ENCODE assay signal across 13 cellular contexts in the genomic region with DNA sequence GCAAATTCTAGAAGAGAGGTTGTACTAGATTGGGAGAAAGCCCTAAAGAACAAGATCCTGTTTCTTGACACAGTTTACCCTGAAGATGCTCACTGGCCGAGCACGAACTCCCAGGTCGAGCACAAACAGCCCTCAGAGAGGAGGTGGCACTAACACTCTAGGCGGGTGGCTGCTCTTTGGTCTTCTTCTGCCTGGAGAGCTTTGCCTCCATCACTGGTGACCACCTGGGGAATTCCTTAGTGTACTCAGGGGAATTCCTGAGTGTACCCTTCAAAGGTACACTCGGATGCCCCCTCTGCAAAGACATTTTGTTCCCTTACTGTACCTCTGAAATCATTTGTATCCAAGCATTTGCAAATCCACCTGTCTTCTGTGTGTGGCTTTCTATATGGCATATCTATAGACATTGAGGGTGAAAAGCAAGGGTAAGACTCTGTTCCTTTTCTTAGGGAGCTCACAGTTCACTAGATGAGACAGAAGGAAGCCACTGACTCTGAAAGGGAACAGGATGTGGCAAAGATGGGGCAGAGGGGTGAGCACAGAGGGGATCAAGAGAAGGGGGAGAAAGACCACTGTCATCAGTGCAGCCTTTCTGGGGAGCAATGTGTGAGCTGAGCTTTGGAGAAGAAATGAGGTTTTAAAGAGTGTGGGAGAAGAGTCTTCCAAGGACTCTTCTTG.
"Had no signal": no experiment of that assay in that cellular context is flagged by ENCODE, and none has a peak within 500 bp of the region (broad histone marks: within the 10 kb centered on the region; RNA-seq: fewer than 3 reads in every experiment).

No MANE protein-coding gene starts in this region.

- H3K27ac ChIP-seq: dorsolateral prefrontal cortex, vagina had no signal

- H3K4me3 Mint-ChIP-seq: activated naive CD4-positive, alpha-beta T cell treated with anti-CD3 and anti-CD28 coated beads, Interleukin-2, amount 50 U/mL, for 24 hours; activated T-cell treated with anti-CD3 and anti-CD28 coated beads, Interleukin-2, amount 50 U/mL, for 24 hours; naive B cell; neural crest cell had no signal

- H3K27ac Mint-ChIP-seq: activated naive CD4-positive, alpha-beta T cell treated with anti-CD3 and anti-CD28 coated beads, Interleukin-2, amount 50 U/mL, for 24 hours; activated T-cell treated with anti-CD3 and anti-CD28 coated beads, Interleukin-2, amount 50 U/mL, for 24 hours; naive B cell had no signal

- H3K4me3 ChIP-seq: dorsolateral prefrontal cortex, mucosa of descending colon, vagina had no signal

- DNase-seq: activated CD4-positive, alpha-beta T cell treated with anti-CD3 and anti-CD28 coated beads, Interleukin-2, amount 50 U/mL, for 48 hours; activated effector memory CD4-positive, alpha-beta T cell treated with anti-CD3 and anti-CD28 coated beads, Interleukin-2, amount 50 U/mL, for 16 hours; activated T-cell treated with anti-CD3 and anti-CD28 coated beads, Interleukin-2, amount 50 U/mL, for 24 hours; amygdala; dorsolateral prefrontal cortex; mesenchymal stem cell; mucosa of descending colon; naive B cell; stimulated activated naive CD4-positive, alpha-beta T cell; trophoblast cell had no signal

- ATAC-seq: mucosa of descending colon had no signal

- H3K27me3 ChIP-seq: dorsolateral prefrontal cortex, vagina had no signal

- H3K4me1 ChIP-seq: vagina had no signal

- H3K9me3 Mint-ChIP-seq: activated naive CD4-positive, alpha-beta T cell treated with anti-CD3 and anti-CD28 coated beads, Interleukin-2, amount 50 U/mL, for 24 hours; activated T-cell treated with anti-CD3 and anti-CD28 coated beads, Interleukin-2, amount 50 U/mL, for 24 hours; naive B cell; neural crest cell had no signal

- H3K9me3 ChIP-seq: mucosa of descending colon, vagina had no signal

- H3K36me3 ChIP-seq: vagina had no signal

- H3K4me1 Mint-ChIP-seq: neural crest cell had no signal

- H3K36me3 Mint-ChIP-seq: activated naive CD4-positive, alpha-beta T cell treated with anti-CD3 and anti-CD28 coated beads, Interleukin-2, amount 50 U/mL, for 24 hours; naive B cell had no signal
